ENCODE assay signal across 12 cellular contexts in genomic region chr17:16001498-16001897, GRCh38. TPM values are rescaled to one million over a fixed set of nuclear protein-coding genes. Genes with fewer than 3 reads are reported as not detected.
DNase-seq lines count a peak whose midpoint lies in the region; ATAC-seq, FAIRE-seq and TF ChIP-seq lines count a peak whose summit lies in the region.
"Had no signal": no experiment of that assay in that cellular context is flagged by ENCODE, and none has a peak within 500 bp of the region (broad histone marks: within the 10 kb centered on the region; RNA-seq: fewer than 3 reads in every experiment).

No MANE protein-coding gene starts in this region.

- no peaks in the 10 kb centered on the region for H3K27me3 Mint-ChIP-seq in T-helper 1 cell treated with Interleukin-12 subunit alpha and Interleukin-12 subunit beta and Interleukin-4 antibody, amounts not matched to agents 30 μg/mL and 1 μg/mL, for 36 hours (ENCODE audit: low read depth)

- H3K4me1 ChIP-seq in endothelial cell of umbilical vein (ENCODE audit: control insufficient read depth, extremely low read depth, insufficient read depth, low read length) (peaks cover 20% of the 10 kb centered on the region), parathyroid adenoma (no peaks in the 10 kb centered on the region)

- no peak for TF ChIP-seq POLR2A in endothelial cell of umbilical vein (IDR thresholded peaks at IDR 0.05; ENCODE audit: low read depth, low read length)

- ATAC-seq in GM21723 (IDR thresholded peaks at IDR 0.05; ENCODE audit: unreplicated experiment): no peak
- ATAC-seq: left ventricle myocardium superior had no signal

- H4K20me1 ChIP-seq in endothelial cell of umbilical vein (replicated peaks; ENCODE audit: control insufficient read depth, extremely low read depth, insufficient read depth, low read length): no peaks in the 10 kb centered on the region

- H3K27me3 ChIP-seq in endothelial cell of umbilical vein (ENCODE audit: control insufficient read depth in 2 of 2, insufficient read depth in 2 of 2, low read length in 2 of 2) (no peaks in the 10 kb centered on the region), parathyroid adenoma (ENCODE audit: control insufficient read depth, insufficient read depth, low read length) (no peaks in the 10 kb centered on the region)

- peaks cover 15 to 25% of the 10 kb centered on the region in 2 experiments for H3K36me3 ChIP-seq in endothelial cell of umbilical vein (ENCODE audit: control insufficient read depth in 2 of 2, extremely low read depth in 1 of 2, insufficient read depth in 2 of 2, low read length in 2 of 2)
- H3K36me3 ChIP-seq in parathyroid adenoma (ENCODE audit: control insufficient read depth, insufficient read depth, low read length): no peaks in the 10 kb centered on the region

- H3K9ac ChIP-seq in endothelial cell of umbilical vein (replicated peaks; ENCODE audit: extremely low read depth, insufficient read depth, low read length): no peak overlapping the region
- H3K9ac ChIP-seq in parathyroid adenoma: no peak overlapping the region

- H3K27ac ChIP-seq in endothelial cell of umbilical vein (ENCODE audit: insufficient read depth, low read depth, low read length): no peak overlapping the region
- no peak overlapping the region for H3K27ac ChIP-seq in parathyroid adenoma
- H3K27ac ChIP-seq: RWPE1 had no signal

- H3K4me3 ChIP-seq in endothelial cell of umbilical vein (replicated peaks in 1 of 3; ENCODE audit: insufficient read depth in 1 of 3, low read depth in 1 of 3, low read length in 3 of 3): peak overlapping the region in 1 of 3 experiments; percentile 82
- H3K4me3 ChIP-seq in parathyroid adenoma (ENCODE audit: low read depth, low read length): peak overlapping the region; percentile 8

- peaks cover 22% of the 10 kb centered on the region for H3K4me1 Mint-ChIP-seq in T-helper 1 cell treated with Interleukin-12 subunit alpha and Interleukin-12 subunit beta and Interleukin-4 antibody, amounts not matched to agents 30 μg/mL and 1 μg/mL, for 36 hours (ENCODE audit: low read depth)

- H2AFZ ChIP-seq in endothelial cell of umbilical vein (ENCODE audit: low read depth, low read length) (no peak overlapping the region), parathyroid adenoma (no peak overlapping the region)

- H3K9me3 Mint-ChIP-seq in T-helper 1 cell treated with Interleukin-12 subunit alpha and Interleukin-12 subunit beta and Interleukin-4 antibody, amounts not matched to agents 30 μg/mL and 1 μg/mL, for 36 hours: no peaks in the 10 kb centered on the region

- dilution Hi-C loops in endothelial cell of umbilical vein (cut with MboI; ENCODE audit: extremely low pct_ligation_motif_present, low sequenced_read_pairs): no loop called here

- no peak for DNase-seq in T-helper 1 cell
- peak; percentile 34 for DNase-seq in RKO (ENCODE audit: low spot score)
- DNase-seq in endothelial cell of umbilical vein (ENCODE audit: low read depth, low spot score): no peak
- no peak for DNase-seq in NCI-H1105 treated with DMSO at 0.1 percent for 48 hours (lab: John Stamatoyannopoulos, UW)
- no peak for DNase-seq in central memory CD4-positive, alpha-beta T cell
- DNase-seq: effector memory CD4-positive, alpha-beta T cell; left ventricle myocardium superior; NCI-H1048 had no signal

- H3K9me3 ChIP-seq in endothelial cell of umbilical vein (replicated peaks; ENCODE audit: control insufficient read depth, insufficient read depth, low read length) (no peaks in the 10 kb centered on the region), parathyroid adenoma (ENCODE audit: control insufficient read depth, low read length) (no peaks in the 10 kb centered on the region)

- no TSS peak for BruUV-seq in endothelial cell of umbilical vein (replicated peaks; lab: Mats Ljungman, UMichigan)

- TF ChIP-seq CTCF in endothelial cell of umbilical vein (IDR thresholded peaks at IDR 0.05; ENCODE audit: extremely low read depth in 1 of 2, insufficient read depth in 1 of 2, low read depth in 1 of 2, low read length in 2 of 2): no peak
- no peak for TF ChIP-seq CTCF in parathyroid adenoma (IDR thresholded peaks at IDR 0.05)

- H3K9me1 ChIP-seq in endothelial cell of umbilical vein (replicated peaks; ENCODE audit: control insufficient read depth, extremely low read depth, insufficient read depth, low read length): no peaks in the 10 kb centered on the region

- CTCF ChIA-PET in endothelial cell of umbilical vein (lab: Charles Lee): interaction anchor here (1.0 to 1.1 kb wide), 3 partner anchors 11 to 56 kb away, joined by 3 to 4 read pairs (median 3); partner anchors contain the start of gene ADORA2B

- peak overlapping the region; percentile 94 for H3K27ac Mint-ChIP-seq in T-helper 1 cell treated with Interleukin-12 subunit alpha and Interleukin-12 subunit beta and Interleukin-4 antibody, amounts not matched to agents 30 μg/mL and 1 μg/mL, for 36 hours

- FAIRE-seq in endothelial cell of umbilical vein (lab: Jason Lieb, UNC): no peak

- peak overlapping the region; percentile 99 for H3K4me2 ChIP-seq in endothelial cell of umbilical vein (ENCODE audit: insufficient read depth, low read length)
- peak overlapping the region; percentile 96 for H3K4me2 ChIP-seq in parathyroid adenoma (ENCODE audit: low read length)

- H3K79me2 ChIP-seq in endothelial cell of umbilical vein (ENCODE audit: control insufficient read depth, insufficient read depth, low read length) (peaks cover 37% of the 10 kb centered on the region), parathyroid adenoma (peaks cover 20% of the 10 kb centered on the region)

- H3K36me3 Mint-ChIP-seq in T-helper 1 cell treated with Interleukin-12 subunit alpha and Interleukin-12 subunit beta and Interleukin-4 antibody, amounts not matched to agents 30 μg/mL and 1 μg/mL, for 36 hours (ENCODE audit: low read depth): peaks cover 46% of the 10 kb centered on the region

- H3K4me3 Mint-ChIP-seq in T-helper 1 cell treated with Interleukin-12 subunit alpha and Interleukin-12 subunit beta and Interleukin-4 antibody, amounts not matched to agents 30 μg/mL and 1 μg/mL, for 36 hours: peak overlapping the region; percentile 99

- intact Hi-C loops in endothelial cell of umbilical vein (cut with micrococcal nuclease): no loop called here

- POLR2A ChIA-PET in endothelial cell of umbilical vein (lab: Charles Lee): interaction anchor here (1.8 kb wide), 1 partner anchor 12 kb away, joined by 5 read pairs; no protein-coding TSS in a partner anchor

TF ChIP-seq in endothelial cell of umbilical vein, 7 proteins besides CTCF, POLR2A, EP300 and RAD21:
- no peak for TF ChIP-seq POLR2AphosphoS5 (IDR thresholded peaks at IDR 0.05; ENCODE audit: insufficient read depth, low read depth, low read length)
- no peak for TF ChIP-seq MAX (IDR thresholded peaks at IDR 0.05; ENCODE audit: insufficient read depth, insufficient read length)
- TF ChIP-seq MYC (IDR thresholded peaks at IDR 0.05; ENCODE audit: low read depth, low read length): no peak
- no peak for TF ChIP-seq JUN (IDR thresholded peaks at IDR 0.05; ENCODE audit: borderline replicate concordance, insufficient read depth, insufficient read length, low read depth)
- TF ChIP-seq GATA2 (IDR thresholded peaks at IDR 0.05; ENCODE audit: insufficient read depth, insufficient read length, low read depth, low read length): no peak
- no peak for TF ChIP-seq EZH2 (IDR thresholded peaks at IDR 0.05; ENCODE audit: borderline replicate concordance, low read depth, low read length, severe bottlenecking)
- TF ChIP-seq FOS (IDR thresholded peaks at IDR 0.05; ENCODE audit: borderline replicate concordance, insufficient read depth, low read length): no peak

RNA-seq across cellular contexts. Expression of gene TTC19, which starts 1.9 kb away (rescaled TPM):
- total RNA-seq in endothelial cell of umbilical vein: 32.8 and 33.3 TPM in 2 replicates
- 7.6 and 7.8 TPM in 2 replicates for polyA plus RNA-seq in endothelial cell of umbilical vein
- 6.7 TPM in 2 replicates for polyA plus RNA-seq in endothelial cell of umbilical vein (2011; cell fraction: cytosol; rRNA removed)
- 13.0 and 14.1 TPM in 2 replicates for polyA plus RNA-seq in endothelial cell of umbilical vein (2011; cell fraction: nucleus; rRNA removed)
- 30.7 and 31.2 TPM in 2 replicates for polyA plus RNA-seq in endothelial cell of umbilical vein (2012)
- 12.1 and 12.4 TPM in 2 replicates for polyA minus RNA-seq in endothelial cell of umbilical vein
- 13.1 TPM for polyA minus RNA-seq in endothelial cell of umbilical vein (2011; cell fraction: cytosol; rRNA and poly(A)+ RNA removed)
- 18.8 and 24.8 TPM in 2 replicates for polyA minus RNA-seq in endothelial cell of umbilical vein (2011; cell fraction: nucleus; rRNA and poly(A)+ RNA removed)

RNA-seq across cellular contexts. Expression of gene ZSWIM7, which starts 2.0 kb away (rescaled TPM):
- 18.0 and 21.9 TPM in 2 replicates for total RNA-seq in endothelial cell of umbilical vein
- polyA plus RNA-seq in endothelial cell of umbilical vein: 33.8 and 38.9 TPM in 2 replicates
- 26.7 and 30.5 TPM in 2 replicates for polyA plus RNA-seq in endothelial cell of umbilical vein (2011; cell fraction: cytosol; rRNA removed)
- 29.1 and 33.7 TPM in 2 replicates for polyA plus RNA-seq in endothelial cell of umbilical vein (2011; cell fraction: nucleus; rRNA removed)
- 27.3 and 27.8 TPM in 2 replicates for polyA plus RNA-seq in endothelial cell of umbilical vein (2012)
- polyA minus RNA-seq in endothelial cell of umbilical vein: 11.0 and 21.6 TPM in 2 replicates
- 11.2 TPM for polyA minus RNA-seq in endothelial cell of umbilical vein (2011; cell fraction: cytosol; rRNA and poly(A)+ RNA removed)
- polyA minus RNA-seq in endothelial cell of umbilical vein (2011; cell fraction: nucleus; rRNA and poly(A)+ RNA removed): 2.2 and 6.1 TPM in 2 replicates

RNA-seq across cellular contexts. Expression of gene ADORA2B, which starts 56.6 kb away (rescaled TPM):
- total RNA-seq in endothelial cell of umbilical vein: 6.5 and 9.8 TPM in 2 replicates
- polyA plus RNA-seq in endothelial cell of umbilical vein: 8.8 and 10.1 TPM in 2 replicates
- 5.8 and 6.7 TPM in 2 replicates for polyA plus RNA-seq in endothelial cell of umbilical vein (2011; cell fraction: cytosol; rRNA removed)
- 3.5 and 3.9 TPM in 2 replicates for polyA plus RNA-seq in endothelial cell of umbilical vein (2011; cell fraction: nucleus; rRNA removed)
- polyA plus RNA-seq in endothelial cell of umbilical vein (2012): 6.9 and 10.7 TPM in 2 replicates
- 6.2 and 7.1 TPM in 2 replicates for polyA minus RNA-seq in endothelial cell of umbilical vein
- 0.51 TPM for polyA minus RNA-seq in endothelial cell of umbilical vein (2011; cell fraction: cytosol; rRNA and poly(A)+ RNA removed)
- polyA minus RNA-seq in endothelial cell of umbilical vein (2011; cell fraction: nucleus; rRNA and poly(A)+ RNA removed): 3.9 and 4.3 TPM in 2 replicates
